ENCODE assay signal across 10 cellular contexts in the genomic region with DNA sequence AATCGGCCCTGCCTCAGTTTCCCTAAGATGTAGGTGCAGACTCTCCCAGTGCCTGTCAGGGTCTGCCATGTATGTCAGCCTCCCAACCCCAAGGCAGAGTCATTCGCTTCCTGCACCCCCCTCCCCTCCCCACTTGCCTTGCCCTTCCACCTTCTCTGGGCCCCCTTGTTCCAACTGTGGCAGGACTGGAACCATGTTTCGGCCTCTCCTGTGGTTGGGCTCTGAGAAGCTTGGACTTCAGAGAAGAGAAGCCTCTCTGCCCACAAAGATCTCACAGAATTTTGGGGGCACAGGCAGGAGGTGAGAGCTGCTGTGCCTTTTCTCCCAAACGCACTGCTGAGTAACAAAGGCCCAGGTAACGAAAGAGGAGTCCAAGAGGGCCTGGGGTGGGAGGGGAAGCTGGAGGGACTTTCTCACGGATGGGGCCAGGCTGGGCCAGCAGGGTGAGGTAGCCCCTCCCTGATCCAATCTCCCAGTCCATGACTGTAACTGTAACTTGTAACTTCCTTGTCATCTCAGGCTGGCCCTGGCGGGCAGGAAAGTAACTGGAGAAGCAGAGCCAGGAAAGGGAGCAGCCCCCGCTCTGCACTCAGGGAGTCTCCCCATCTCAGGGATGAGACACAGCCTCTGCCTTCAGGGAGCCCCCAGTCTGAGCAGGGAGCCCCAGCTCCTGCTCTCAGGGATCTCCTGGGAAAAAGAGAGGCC. TPM values are rescaled to one million over a fixed set of nuclear protein-coding genes. Genes with fewer than 3 reads are reported as not detected.
A peak's percentile ranks its signal among the peaks of the same experiment; 100 is the strongest.
DNase-seq lines count a peak whose midpoint lies in the region; TF ChIP-seq lines count a peak whose summit lies in the region.
"Had no signal": no experiment of that assay in that cellular context is flagged by ENCODE, and none has a peak within 500 bp of the region (broad histone marks: within the 10 kb centered on the region; RNA-seq: fewer than 3 reads in every experiment).

No MANE protein-coding gene starts in this region.

- H3K9me3 ChIP-seq in NT2/D1 (ENCODE audit: insufficient read depth, low read length), result no peaks in the 10 kb centered on the region
- H3K9me3 ChIP-seq in esophagus squamous epithelium, result no peaks in the 10 kb centered on the region
- H3K9me3 ChIP-seq: left lung had no signal

- peak in 2 of 6 experiments; percentile 23 to 31 for TF ChIP-seq CTCF in esophagus squamous epithelium (IDR thresholded peaks at IDR 0.05)
- TF ChIP-seq CTCF in GM10248 (IDR thresholded peaks at IDR 0.05; ENCODE audit: control extremely low read depth, extremely low read depth, low read depth, missing control alignments), result no peak

- H3K27me3 ChIP-seq in NT2/D1 (ENCODE audit: insufficient read depth, insufficient read length), result no peaks in the 10 kb centered on the region
- H3K27me3 ChIP-seq in esophagus squamous epithelium, result peaks cover 0 to 60% (median 0%) of the 10 kb centered on the region in 4 donors

- H3K36me3 ChIP-seq in NT2/D1 (ENCODE audit: insufficient read depth, insufficient read length, low read length) (peaks cover 9% of the 10 kb centered on the region), esophagus squamous epithelium (peaks cover 0 to 11% (median 0%) of the 10 kb centered on the region in 3 donors)
- H3K36me3 ChIP-seq: left lung had no signal

- H3K9ac ChIP-seq in NT2/D1 (ENCODE audit: insufficient read length, low read depth), result peak overlapping the region; percentile 64

- CTCF ChIA-PET in GM10248 (lab: Yijun Ruan, JAX), result interaction anchor here (0.7 to 21.8 kb wide), 6 partner anchors 16 to 216 kb away, joined by 3 to 597 read pairs (median 60); a partner anchor contains a TSS

- POLR2A ChIA-PET in GM10248 (lab: Yijun Ruan, JAX), result no interaction called here

- H3K4me1 ChIP-seq in NT2/D1 (ENCODE audit: insufficient read depth, insufficient read length) (peaks cover 38% of the 10 kb centered on the region), esophagus squamous epithelium (peaks cover 34 to 74% (median 54%) of the 10 kb centered on the region in 3 donors)

- H3K4me3 ChIP-seq in NT2/D1 (ENCODE audit: insufficient read length, low read depth), result peak overlapping the region; percentile 21
- H3K4me3 ChIP-seq in esophagus squamous epithelium, result no peak overlapping the region
- H3K4me3 ChIP-seq: left lung had no signal

- 46 to 62% methylated on average over 4 to 5 of the region's 8 CpGs for WGBS in esophagus squamous epithelium, 2 donors

- intact Hi-C loops in esophagus squamous epithelium (cut with DNase I), result loop anchor here (5.0 kb wide), 1 partner anchor 33 kb away; a partner anchor contains a TSS

- DNase-seq in A172 (ENCODE audit: low spot score) (peak; percentile 33), NT2/D1 (ENCODE audit: low read depth, low spot score) (no peak), esophagus squamous epithelium (lab: John Stamatoyannopoulos, UW) (no peak), GM10248 (ENCODE audit: extremely low spot score) (no peak), NCI-H2081 (lab: John Stamatoyannopoulos, UW) (no peak)
- no peak for DNase-seq in central memory CD4-positive, alpha-beta T cell
- DNase-seq: effector CD8-positive, alpha-beta T cell; NCI-H1417 treated with DMSO at 0.1 percent for 48 hours had no signal

- peak overlapping the region; percentile 51 to 89 (median 84) for H3K27ac ChIP-seq in esophagus squamous epithelium
- H3K27ac ChIP-seq: left lung had no signal

- no peak for TF ChIP-seq POLR2A in esophagus squamous epithelium (IDR thresholded peaks at IDR 0.05)

RNA-seq across cellular contexts. Expression of a gene that starts 11.4 kb away (rescaled TPM):
- total RNA-seq in A172 (2014; rRNA removed; shearing (Covaris generic)), result 5.4 and 6.3 TPM in 2 replicates
- 100 to 1,000 TPM; 149 to 916 (median 441) TPM for total RNA-seq in esophagus squamous epithelium

RNA-seq across cellular contexts. Expression of a gene that starts 16.8 kb away (rescaled TPM):
- total RNA-seq in A172 (2014; rRNA removed; shearing (Covaris generic)), result 60.4 and 105 TPM in 2 replicates
- total RNA-seq in esophagus squamous epithelium, result 1 to 10 TPM; 3.5 to 8.0 (median 5.4) TPM
- total RNA-seq: activated T-helper 1 cell treated with anti-CD3 and anti-CD28 coated beads, Interleukin-12 subunit alpha, Interleukin-12 subunit beta, Interleukin-2, Interleukin-4 antibody, amounts not matched to agents 30 ng/mL and 10 ng/mL and 1 ng/mL, durations not matched to agents 14 hours and 24 hours and 36 hours had no signal

RNA-seq across cellular contexts. Expression of a gene that starts 34.3 kb away (rescaled TPM):
- total RNA-seq in A172 (2014; rRNA removed; shearing (Covaris generic)), result 4.9 and 5.7 TPM in 2 replicates
- 10 to 100 TPM in 3 of 4 donors, 1 to 10 TPM in 1; 9.7 to 44.9 (median 17.6) TPM for total RNA-seq in esophagus squamous epithelium

RNA-seq across cellular contexts. Expression of a gene that starts 34.6 kb away (rescaled TPM):
- total RNA-seq in A172 (2014; rRNA removed; shearing (Covaris generic)), result 18.9 and 25.6 TPM in 2 replicates
- total RNA-seq in esophagus squamous epithelium, result 10 to 100 TPM; 22.3 to 32.8 (median 28.4) TPM

RNA-seq across cellular contexts. Expression of a gene that starts 46.9 kb away (rescaled TPM):
- 133 and 138 TPM in 2 replicates for total RNA-seq in A172 (2014; rRNA removed; shearing (Covaris generic))
- total RNA-seq in esophagus squamous epithelium, result 10 to 100 TPM; 39.5 to 45.8 (median 42.3) TPM

Comparison
In these comparisons a context has a peak if more than half of its experiments do, and no peak if none do; other contexts are left out.
1. RNA of a gene that starts 11.4 kb away (total RNA-seq): 149 to 916 TPM in esophagus squamous epithelium; 5.4 to 6.3 TPM in A172; every median in the first group is over 10 times any median in the second.